In the genomic region with DNA sequence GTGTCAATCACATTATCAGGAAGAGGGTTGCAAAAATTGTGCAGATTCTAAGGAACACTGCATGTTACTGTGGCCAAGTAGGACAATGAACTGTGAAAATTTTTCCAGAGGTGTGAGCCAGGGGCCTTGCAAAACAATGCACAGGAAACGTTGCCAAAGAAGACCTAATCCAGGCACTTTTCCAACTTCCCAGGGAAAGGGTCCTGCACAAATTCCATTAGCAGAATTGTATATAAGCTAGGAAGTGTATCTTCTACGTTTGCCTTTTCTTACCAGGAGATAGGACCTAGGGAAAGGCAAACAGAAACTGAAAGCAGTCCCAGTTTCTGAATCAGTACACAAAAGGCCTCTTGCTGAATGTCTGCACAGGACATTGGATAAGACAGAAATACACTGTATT, we compare ENCODE assay signal across 8 cellular contexts.
DNase-seq lines count a peak whose midpoint lies in the region; ATAC-seq, FAIRE-seq and TF ChIP-seq lines count a peak whose summit lies in the region.

No MANE protein-coding gene starts in this region.

- no peak for TF ChIP-seq POLR2A in right lobe of liver (IDR thresholded peaks at IDR 0.05)

- peaks cover 0 to 13% (median 3%) of the 10 kb centered on the region in 4 donors for H3K4me1 ChIP-seq in right lobe of liver

- ATAC-seq in right lobe of liver (peak; percentile 89 to 97 (median 96)), GM18858 (IDR thresholded peaks at IDR 0.05; ENCODE audit: unreplicated experiment) (no peak), GM18498 (IDR thresholded peaks at IDR 0.05; ENCODE audit: unreplicated experiment) (no peak)

- no peaks in the 10 kb centered on the region for H3K27me3 ChIP-seq in right lobe of liver

- no peaks in the 10 kb centered on the region for H3K36me3 ChIP-seq in right lobe of liver

- FAIRE-seq in urothelium cell line (lab: Jason Lieb, UNC), result no peak

- H3K4me3 ChIP-seq in choroid plexus epithelial cell (ENCODE audit: low read depth, low read length), result peak overlapping the region; percentile 31
- peak overlapping the region in 1 of 3 donors; percentile 16 for H3K4me3 ChIP-seq in right lobe of liver

- no peaks in the 10 kb centered on the region for H3K9me3 ChIP-seq in right lobe of liver

- no peak overlapping the region for H3K27ac ChIP-seq in right lobe of liver

- TF ChIP-seq CTCF in choroid plexus epithelial cell (conservative IDR thresholded peaks at IDR 0.05; ENCODE audit: low read depth, low read length), result no peak
- TF ChIP-seq CTCF in right lobe of liver (IDR thresholded peaks at IDR 0.05), result no peak

- DNase-seq in NCI-H345 (lab: John Stamatoyannopoulos, UW) (peak; percentile 7), NCI-H345 treated with DMSO at 0.1 percent for 48 hours (lab: John Stamatoyannopoulos, UW; ENCODE audit: unreplicated experiment) (no peak), choroid plexus epithelial cell (ENCODE audit: low read depth) (peak; percentile 85), right lobe of liver (peak in 1 of 3 donors; percentile 48), urothelium cell line (ENCODE audit: low spot score) (peak; percentile 1), D341Med (ENCODE audit: low spot score) (no peak)

- WGBS in right lobe of liver (ENCODE audit: insufficient coverage, low coverage, low lambda C conversion rate, missing lambda C conversion rate), result 0% methylated on average over 2 of the region's 2 CpGs

- intact Hi-C loops in right lobe of liver (cut with DNase I), result no loop called here

Comparison
In these comparisons a context has a peak if more than half of its experiments do, and no peak if none do; other contexts are left out.
1. DNase-seq: peak in NCI-H345 (single experiment), choroid plexus epithelial cell (single experiment) and urothelium cell line (single experiment); none in NCI-H345 treated with DMSO at 0.1 percent for 48 hours (single experiment) and D341Med (single experiment).
2. ATAC-seq: peak in right lobe of liver (4 of 4); none in GM18858 (single experiment) and GM18498 (single experiment).